In the genomic region with DNA sequence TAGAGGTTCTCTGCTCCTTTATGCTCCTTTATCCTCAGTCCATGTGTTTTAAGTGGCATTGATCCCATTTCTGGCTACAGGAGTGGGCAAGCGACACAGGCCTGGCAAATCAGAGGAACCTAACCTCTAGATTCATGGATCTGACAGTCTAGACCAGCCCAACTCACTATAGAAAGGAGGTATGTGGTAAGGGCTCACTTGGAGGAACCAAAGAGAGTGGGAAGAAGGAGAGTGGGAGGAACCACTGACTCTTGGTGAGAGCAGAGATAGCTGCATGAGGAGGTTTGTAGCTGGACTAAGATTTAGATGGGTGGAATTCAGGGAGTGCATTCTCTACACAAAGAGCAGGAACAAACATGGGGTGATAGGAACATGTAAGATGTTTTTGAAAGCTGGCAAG, we compare ENCODE assay signal across 10 cellular contexts.
"Had no signal": no experiment of that assay in that cellular context is flagged by ENCODE, and none has a peak within 500 bp of the region (broad histone marks: within the 10 kb centered on the region; RNA-seq: fewer than 3 reads in every experiment).

No MANE protein-coding gene starts in this region.

- DNase-seq: activated CD4-positive, alpha-beta T cell treated with anti-CD3 and anti-CD28 coated beads for 48 hours; activated CD8-positive, alpha-beta memory T cell treated with anti-CD3 and anti-CD28 coated beads for 24 hours; activated naive CD4-positive, alpha-beta T cell treated with Interleukin-2 at 50 U/mL for 16 hours; effector memory CD8-positive, alpha-beta T cell; left ventricle myocardium superior; small intestine; T-helper 9 cell had no signal

- H3K27ac Mint-ChIP-seq: dendritic cell treated with granulocyte-macrophage colony-stimulating factor and Interleukin-4, amounts not matched to agents 40 ng/mL and 50 ng/mL, for 4 days; effector memory CD8-positive, alpha-beta T cell had no signal

- H3K9me3 Mint-ChIP-seq: dendritic cell treated with granulocyte-macrophage colony-stimulating factor and Interleukin-4, amounts not matched to agents 40 ng/mL and 50 ng/mL, for 4 days; effector memory CD8-positive, alpha-beta T cell; neural crest cell had no signal

- FAIRE-seq: keratinocyte, small intestine had no signal

- ATAC-seq: effector memory CD8-positive, alpha-beta T cell; left ventricle myocardium superior had no signal

- H3K4me3 Mint-ChIP-seq: dendritic cell treated with granulocyte-macrophage colony-stimulating factor and Interleukin-4, amounts not matched to agents 40 ng/mL and 50 ng/mL, for 4 days; effector memory CD8-positive, alpha-beta T cell; neural crest cell had no signal

- H3K27me3 Mint-ChIP-seq: dendritic cell treated with granulocyte-macrophage colony-stimulating factor and Interleukin-4, amounts not matched to agents 40 ng/mL and 50 ng/mL, for 4 days; effector memory CD8-positive, alpha-beta T cell had no signal

- H3K4me1 Mint-ChIP-seq: neural crest cell had no signal
